In the genomic region with DNA sequence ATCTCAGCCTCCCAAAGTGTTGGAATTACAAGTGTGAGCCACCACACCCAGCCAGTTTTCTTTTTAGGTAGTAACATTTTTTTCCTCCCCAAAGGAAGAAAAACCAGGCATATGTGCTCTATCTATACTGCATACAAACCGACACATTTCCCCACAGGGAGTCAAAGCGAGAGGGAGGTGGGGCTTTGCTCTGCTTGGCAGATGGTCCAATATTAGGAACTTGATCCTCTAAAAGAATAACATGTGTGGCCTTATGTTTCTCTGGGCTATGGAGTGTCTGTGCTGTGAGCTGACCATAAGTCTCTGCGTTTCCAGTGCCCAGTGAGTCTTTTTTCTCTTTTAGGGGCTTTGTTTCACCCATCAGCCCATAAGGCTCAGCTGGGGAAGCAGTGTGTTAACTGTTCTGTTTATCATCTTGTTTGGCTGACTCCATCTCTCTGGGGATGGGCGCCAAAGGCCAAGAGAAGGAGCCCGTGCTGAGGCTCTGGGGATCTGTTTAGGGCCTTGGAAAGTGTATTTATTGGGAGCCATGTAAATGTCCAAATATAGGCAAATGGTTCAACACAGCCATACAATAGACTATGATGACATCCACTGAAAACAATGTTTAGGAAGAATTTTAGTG, we compare ENCODE assay signal across 17 cellular contexts. TPM values are rescaled to one million over a fixed set of nuclear protein-coding genes. Genes with fewer than 3 reads are reported as not detected.
DNase-seq lines count a peak whose midpoint lies in the region; ATAC-seq and TF ChIP-seq lines count a peak whose summit lies in the region.
"Had no signal": no experiment of that assay in that cellular context is flagged by ENCODE, and none has a peak within 500 bp of the region (broad histone marks: within the 10 kb centered on the region; RNA-seq: fewer than 3 reads in every experiment).

No MANE protein-coding gene starts in this region.

- H3K4me3 Mint-ChIP-seq in endothelial cell (ENCODE audit: unreplicated experiment) (peak overlapping the region; percentile 42), neural crest cell (no peak overlapping the region)
- H3K4me3 Mint-ChIP-seq: activated CD8-positive, alpha-beta T cell treated with anti-CD3 and anti-CD28 coated beads, Interleukin-2, amount 10 ng/mL, durations not matched to agents 7 days and 5 days; activated naive CD8-positive, alpha-beta T cell treated with anti-CD3 and anti-CD28 coated beads, Interleukin-2, amount 10 ng/mL, durations not matched to agents 7 days and 5 days; CD14-positive monocyte; central memory CD8-positive, alpha-beta T cell; stimulated activated memory B cell treated with anti-CD40 and anti-IgM and Interleukin-4, amounts not matched to agents 10 μg/mL and 1 μg/mL and 100 μg/mL, for 72 hours had no signal

- intact Hi-C loops in right cardiac atrium (cut with DNase I): no loop called here
- intact Hi-C loops in left cardiac atrium (cut with DNase I): no loop called here
- intact Hi-C loops in aorta (cut with DNase I): no loop called here

- H3K9me3 Mint-ChIP-seq in endothelial cell (ENCODE audit: unreplicated experiment) (no peaks in the 10 kb centered on the region), neural crest cell (no peaks in the 10 kb centered on the region)
- H3K9me3 Mint-ChIP-seq: activated naive CD8-positive, alpha-beta T cell treated with anti-CD3 and anti-CD28 coated beads, Interleukin-2, amount 10 ng/mL, durations not matched to agents 7 days and 5 days; central memory CD8-positive, alpha-beta T cell had no signal

- H3K27ac Mint-ChIP-seq in endothelial cell (ENCODE audit: unreplicated experiment) (no peak overlapping the region), neural crest cell (ENCODE audit: unreplicated experiment) (peak overlapping the region; percentile 21)
- H3K27ac Mint-ChIP-seq: activated CD8-positive, alpha-beta T cell treated with anti-CD3 and anti-CD28 coated beads, Interleukin-2, amount 10 ng/mL, durations not matched to agents 7 days and 5 days; activated naive CD8-positive, alpha-beta T cell treated with anti-CD3 and anti-CD28 coated beads, Interleukin-2, amount 10 ng/mL, durations not matched to agents 7 days and 5 days; stimulated activated memory B cell treated with anti-CD40 and anti-IgM and Interleukin-4, amounts not matched to agents 10 μg/mL and 1 μg/mL and 100 μg/mL, for 72 hours had no signal

- no peaks in the 10 kb centered on the region for H3K4me1 Mint-ChIP-seq in endothelial cell (ENCODE audit: unreplicated experiment)
- peaks cover 4% of the 10 kb centered on the region for H3K4me1 Mint-ChIP-seq in neural crest cell
- H3K4me1 Mint-ChIP-seq: activated naive CD8-positive, alpha-beta T cell treated with anti-CD3 and anti-CD28 coated beads, Interleukin-2, amount 10 ng/mL, durations not matched to agents 7 days and 5 days; CD14-positive monocyte; central memory CD8-positive, alpha-beta T cell had no signal

- H3K36me3 Mint-ChIP-seq in endothelial cell (ENCODE audit: low read depth, unreplicated experiment) (no peaks in the 10 kb centered on the region), neural crest cell (ENCODE audit: low read depth) (no peaks in the 10 kb centered on the region)
- H3K36me3 Mint-ChIP-seq: activated naive CD8-positive, alpha-beta T cell treated with anti-CD3 and anti-CD28 coated beads, Interleukin-2, amount 10 ng/mL, durations not matched to agents 7 days and 5 days; CD14-positive monocyte; stimulated activated memory B cell treated with anti-CD40 and anti-IgM and Interleukin-4, amounts not matched to agents 10 μg/mL and 1 μg/mL and 100 μg/mL, for 72 hours had no signal

- H3K9me3 ChIP-seq in right cardiac atrium (ENCODE audit: control insufficient read depth, low read length): no peaks in the 10 kb centered on the region
- H3K9me3 ChIP-seq in aorta (ENCODE audit: control insufficient read depth, low read length): no peaks in the 10 kb centered on the region

- 54% methylated on average over 5 of the region's 5 CpGs for WGBS in right cardiac atrium
- whole genome bisulfite sequencing in aorta, 2 donors: 15 to 17% methylated on average over 5 of the region's 5 CpGs

- ATAC-seq in right cardiac atrium (peak; percentile 25 to 45), left cardiac atrium (no peak), aorta (ENCODE audit: low FRiP score) (no peak), GM19467 (IDR thresholded peaks at IDR 0.05; ENCODE audit: unreplicated experiment) (no peak)
- ATAC-seq: A549; activated CD8-positive, alpha-beta T cell treated with anti-CD3 and anti-CD28 coated beads, Interleukin-2, amount 10 ng/mL, durations not matched to agents 7 days and 5 days; Panc1; stimulated activated memory B cell treated with anti-CD40 and anti-IgM and Interleukin-4, amounts not matched to agents 10 μg/mL and 1 μg/mL and 100 μg/mL, for 72 hours had no signal

- H3K36me3 ChIP-seq in aorta (ENCODE audit: control insufficient read depth in 1 of 2, insufficient read depth in 2 of 2, low read length in 1 of 2): peaks cover 0 to 4% of the 10 kb centered on the region in 2 donors

- H3K4me1 ChIP-seq in right cardiac atrium (ENCODE audit: control insufficient read depth, insufficient read depth, low read length) (no peaks in the 10 kb centered on the region), aorta (ENCODE audit: control insufficient read depth in 1 of 2, insufficient read depth in 2 of 2, low read length in 2 of 2) (peaks cover 6 to 7% of the 10 kb centered on the region in 2 donors)

- H3K4me3 ChIP-seq in right cardiac atrium (ENCODE audit: low read length) (no peak overlapping the region), aorta (ENCODE audit: low read length in 2 of 2) (no peak overlapping the region)
- H3K4me3 ChIP-seq: A549 had no signal

- no peaks in the 10 kb centered on the region for H3K27me3 ChIP-seq in right cardiac atrium (ENCODE audit: control insufficient read depth, insufficient read depth)
- no peaks in the 10 kb centered on the region for H3K27me3 ChIP-seq in aorta (ENCODE audit: control insufficient read depth in 1 of 2, insufficient read depth in 2 of 2, low read length in 1 of 2)

- no peak for DNase-seq in right cardiac atrium
- DNase-seq in left cardiac atrium: no peak
- no peak for DNase-seq in endothelial cell (ENCODE audit: low spot score)
- no peak for DNase-seq in neural crest cell (ENCODE audit: low read depth, low spot score)
- no peak for DNase-seq in aorta
- no peak for DNase-seq in stimulated activated CD4-positive, alpha-beta T cell treated with anti-CD3 and anti-CD28 coated beads, Interleukin-4, amount 100 ng/mL, for 4 hours
- no peak for DNase-seq in iPS-NIHi7 (ENCODE audit: extremely low spot score)
- DNase-seq: activated CD8-positive, alpha-beta T cell treated with anti-CD3 and anti-CD28 coated beads, Interleukin-2, amount 10 ng/mL, durations not matched to agents 7 days and 5 days; activated naive CD8-positive, alpha-beta T cell treated with anti-CD3 and anti-CD28 coated beads, Interleukin-2, amount 10 ng/mL, durations not matched to agents 7 days and 5 days; DMS79; NCI-H526 treated with DMSO at 0.1 percent for 48 hours had no signal

- no peak for TF ChIP-seq CTCF in endothelial cell (IDR thresholded peaks at IDR 0.05; ENCODE audit: unreplicated experiment)
- TF ChIP-seq CTCF in neural crest cell (conservative IDR thresholded peaks at IDR 0.05): no peak

- H3K27me3 Mint-ChIP-seq in endothelial cell (ENCODE audit: unreplicated experiment): peaks cover 2% of the 10 kb centered on the region
- no peaks in the 10 kb centered on the region for H3K27me3 Mint-ChIP-seq in neural crest cell (ENCODE audit: low read depth)

- H3K27ac ChIP-seq in right cardiac atrium (ENCODE audit: low read length): peak overlapping the region; percentile 6
- peak overlapping the region; percentile 15 to 92 for H3K27ac ChIP-seq in aorta (ENCODE audit: low read depth in 1 of 2, low read length in 2 of 2)
- H3K27ac ChIP-seq: A549 had no signal

RNA-seq across cellular contexts. Expression of a gene that starts 20.3 kb away (rescaled TPM):
- 10 to 100 TPM; 22.0 to 40.6 (median 33.0) TPM for total RNA-seq in right cardiac atrium
- 33.7 TPM for polyA plus RNA-seq in right cardiac atrium
- 10 to 100 TPM; 21.3 to 36.2 TPM for total RNA-seq in left cardiac atrium
- total RNA-seq in endothelial cell (ENCODE audit: unreplicated experiment): not detected
- total RNA-seq in neural crest cell: 0.19 and 0.39 TPM in 2 replicates
- 100 to 1,000 TPM; 347 to 469 TPM for total RNA-seq in aorta
- polyA plus RNA-seq in aorta: 100 to 1,000 TPM; 368 to 601 TPM
- total RNA-seq: activated CD8-positive, alpha-beta T cell treated with anti-CD3 and anti-CD28 coated beads, Interleukin-2, amount 10 ng/mL, durations not matched to agents 7 days and 5 days; activated naive CD8-positive, alpha-beta T cell treated with anti-CD3 and anti-CD28 coated beads, Interleukin-2, amount 10 ng/mL, durations not matched to agents 7 days and 5 days had no signal
- polyA plus RNA-seq: A549, CD14-positive monocyte had no signal

RNA-seq across cellular contexts. Expression of a gene that starts 29.2 kb away (rescaled TPM):
- total RNA-seq in right cardiac atrium (10 to 100 TPM; 67.8 to 96.9 (median 78.5) TPM), left cardiac atrium (10 to 100 TPM; 64.7 to 94.4 TPM), endothelial cell (ENCODE audit: unreplicated experiment) (45.7 TPM), neural crest cell (59.6 and 63.9 TPM in 2 replicates), aorta (10 to 100 TPM; 29.2 to 48.8 TPM)
- polyA plus RNA-seq in right cardiac atrium (73.4 TPM), aorta (10 to 100 TPM; 34.4 to 77.4 TPM)

RNA-seq across cellular contexts. Expression of a gene that starts 37.4 kb away (rescaled TPM):
- total RNA-seq in right cardiac atrium: 10 to 100 TPM; 55.8 to 96.6 (median 73.6) TPM
- 79.5 TPM for polyA plus RNA-seq in right cardiac atrium
- 10 to 100 TPM; 47.5 to 49.0 TPM for total RNA-seq in left cardiac atrium
- 0.85 TPM for total RNA-seq in endothelial cell (ENCODE audit: unreplicated experiment)
- 10.8 and 11.7 TPM in 2 replicates for total RNA-seq in neural crest cell
- total RNA-seq in aorta: 10 to 100 TPM; 30.6 to 39.9 TPM
- 10 to 100 TPM; 76.1 to 93.1 TPM for polyA plus RNA-seq in aorta

RNA-seq across cellular contexts. Expression of a gene that starts 56.4 kb away (rescaled TPM):
- 10 to 100 TPM; 14.1 to 19.4 (median 18.7) TPM for total RNA-seq in right cardiac atrium
- polyA plus RNA-seq in right cardiac atrium: 15.6 TPM
- 10 to 100 TPM; 22.6 to 25.2 TPM for total RNA-seq in left cardiac atrium
- total RNA-seq in endothelial cell (ENCODE audit: unreplicated experiment): 70.1 TPM
- 47.7 and 50.8 TPM in 2 replicates for total RNA-seq in neural crest cell
- 10 to 100 TPM; 28.0 to 43.1 TPM for total RNA-seq in aorta
- polyA plus RNA-seq in aorta: 10 to 100 TPM; 29.1 to 31.6 TPM

Comparison
In these comparisons a context has a peak if more than half of its experiments do, and no peak if none do; other contexts are left out.
1. ATAC-seq: peak in right cardiac atrium (2 of 2); none in left cardiac atrium (0 of 2), aorta (single experiment) and GM19467 (single experiment).
2. RNA of a gene that starts 20.3 kb away (total RNA-seq): 347 to 469 TPM in aorta, 22.0 to 40.6 TPM in right cardiac atrium and 21.3 to 36.2 TPM in left cardiac atrium; 0.19 to 0.39 TPM in neural crest cell and not detected in endothelial cell (single experiment); every median in the first group is over 10 times any median in the second.